14 cellular contexts compared by ENCODE assay signal in genomic region chr10:58164517-58164916, GRCh38.
A peak's percentile ranks its signal among the peaks of the same experiment; 100 is the strongest.
DNase-seq lines count a peak whose midpoint lies in the region; ATAC-seq, FAIRE-seq and TF ChIP-seq lines count a peak whose summit lies in the region.
"Had no signal": no experiment of that assay in that cellular context is flagged by ENCODE, and none has a peak within 500 bp of the region (broad histone marks: within the 10 kb centered on the region; RNA-seq: fewer than 3 reads in every experiment).

No MANE protein-coding gene starts in this region.

- H4K91ac ChIP-seq in IMR-90 (ENCODE audit: insufficient read depth, low read depth, low read length): no peak overlapping the region

- dilution Hi-C loops in IMR-90 (cut with HindIII; ENCODE audit: low sequenced_read_pairs, unreplicated experiment): no loop called here

- CTCF ChIA-PET in IMR-90 (lab: Yijun Ruan, JAX) (no interaction called here), K562 (lab: Yijun Ruan, JAX; ENCODE audit: low intra/inter-chr PET ratio) (no interaction called here)

- no peak overlapping the region for H2BK15ac ChIP-seq in IMR-90 (ENCODE audit: low read depth, low read length)

- H3K4me3 ChIP-seq in GM23338 (no peak overlapping the region), IMR-90 (ENCODE audit: insufficient read depth, low read depth, low read length) (no peak overlapping the region), K562 (no peak overlapping the region)
- H3K4me3 ChIP-seq: BLaER1 had no signal

- no peaks in the 10 kb centered on the region for H3K79me1 ChIP-seq in IMR-90 (ENCODE audit: low read depth in 1 of 2, low read length in 2 of 2)

- peaks cover 2% of the 10 kb centered on the region for H3K27me3 Mint-ChIP-seq in GM23338 (ENCODE audit: insufficient read depth, low read depth, poor library complexity)

- no peak overlapping the region for H2BK20ac ChIP-seq in IMR-90 (ENCODE audit: low read depth, low read length)

- in situ Hi-C loops in IMR-90 (cut with MboI; ENCODE audit: low sequenced_read_pairs) (no loop called here), K562 (cut with MboI) (loop anchor here (25.0 kb wide), 1 partner anchor 827 kb away; no protein-coding TSS in a partner anchor)

- no peak overlapping the region for H4K5ac ChIP-seq in IMR-90 (ENCODE audit: low read depth, low read length)

- DNase-seq in GM23338 (ENCODE audit: low spot score) (no peak), IMR-90 (no peak), K562 (ENCODE audit: extremely low read depth in 1 of 4, low spot score in 3 of 4) (no peak), AG20443 (ENCODE audit: low spot score) (no peak)
- DNase-seq in effector CD4-positive, alpha-beta T cell: no peak
- no peak for DNase-seq in activated CD4-positive, alpha-beta T cell treated with anti-CD3 and anti-CD28 coated beads for 48 hours
- DNase-seq: AML-193; CD8-positive, alpha-beta memory T cell; DMS53; GF-D8; H9 had no signal

- no peaks in the 10 kb centered on the region for H3K9me2 ChIP-seq in GM23338 (ENCODE audit: insufficient read depth)

- no peak overlapping the region for H2BK5ac ChIP-seq in IMR-90 (ENCODE audit: low read depth, low read length, poor library complexity, severe bottlenecking)

- H3K4me3 Mint-ChIP-seq in GM23338: no peak overlapping the region
- H3K4me3 Mint-ChIP-seq: CD8-positive, alpha-beta memory T cell; H9; IgD-negative memory B cell had no signal

- TF ChIP-seq POLR2A in IMR-90 (IDR thresholded peaks at IDR 0.05; ENCODE audit: low read depth, low read length) (no peak), K562 (conservative IDR thresholded peaks at IDR 0.05) (no peak)

- intact Hi-C loops in IMR-90 (cut with micrococcal nuclease): no loop called here
- intact Hi-C loops in K562 (cut with micrococcal nuclease): no loop called here

- H3K9me3 Mint-ChIP-seq in GM23338: 0 out of 3 replicates have a peak, but pooled peaks cover 3% of the 10 kb centered on the region

- BruUV-seq in IMR-90 (replicated peaks; lab: Mats Ljungman, UMichigan): no TSS peak
- no TSS peak for BruUV-seq in K562 (replicated peaks; lab: Mats Ljungman, UMichigan)

- no peak overlapping the region for H3K4ac ChIP-seq in IMR-90 (ENCODE audit: low read depth, low read length)

- H4K8ac ChIP-seq in IMR-90 (ENCODE audit: low read depth in 2 of 2, low read length in 2 of 2): no peak overlapping the region

- H3K27ac ChIP-seq in GM23338 (ENCODE audit: low read depth) (no peak overlapping the region), IMR-90 (ENCODE audit: insufficient read depth, low read length) (no peak overlapping the region), K562 (ENCODE audit: extremely low read depth, low read depth, low read length) (no peak overlapping the region)
- H3K27ac ChIP-seq: BLaER1, KMS-11 had no signal

- H3K4me2 ChIP-seq in GM23338 (no peak overlapping the region), IMR-90 (ENCODE audit: low read depth, low read length) (no peak overlapping the region), K562 (ENCODE audit: insufficient read depth, low read length) (no peak overlapping the region)
- H3K4me2 ChIP-seq: BLaER1, KMS-11 had no signal

- H3K56ac ChIP-seq in IMR-90 (ENCODE audit: extremely low read depth, insufficient read depth, low read length): no peak overlapping the region

- no peak for TF ChIP-seq EP300 in K562 (IDR thresholded peaks at IDR 0.05; ENCODE audit: low read length)

- H3K23ac ChIP-seq in IMR-90 (ENCODE audit: low read depth, low read length): no peak overlapping the region

- H3K4me1 ChIP-seq in GM23338 (ENCODE audit: insufficient read depth) (no peaks in the 10 kb centered on the region), IMR-90 (ENCODE audit: control insufficient read depth, insufficient read depth, low read length) (no peaks in the 10 kb centered on the region), K562 (replicated peaks in 1 of 2; ENCODE audit: control insufficient read depth in 2 of 2, insufficient read depth in 2 of 2, low read length in 2 of 2) (no peaks in the 10 kb centered on the region; a peak in 1 of 5 replicates)
- H3K4me1 ChIP-seq: BLaER1 had no signal

- no peak overlapping the region for H2BK120ac ChIP-seq in IMR-90 (ENCODE audit: low read depth, low read length)

- POLR2A ChIA-PET in IMR-90 (lab: Charles Lee; ENCODE audit: unreplicated experiment) (no interaction called here), K562 (lab: Yijun Ruan, JAX) (interaction anchor here (0.6 to 0.8 kb wide), 2 partner anchors 102 to 229 kb away, joined by 3 read pairs; no protein-coding TSS in a partner anchor)

- peaks cover 7% of the 10 kb centered on the region; the same call in 2 of the 3 replicates for H3K4me1 Mint-ChIP-seq in GM23338
- H3K4me1 Mint-ChIP-seq: CD8-positive, alpha-beta memory T cell; H9; IgD-negative memory B cell had no signal

- H2AK9ac ChIP-seq in IMR-90 (replicated peaks; ENCODE audit: low read depth, low read length, poor library complexity): no peak overlapping the region

- no peak overlapping the region for H3K18ac ChIP-seq in IMR-90 (ENCODE audit: low read depth, low read length)

- TF ChIP-seq CTCF in GM23338 (conservative IDR thresholded peaks at IDR 0.05; ENCODE audit: low read depth in 2 of 2) (no peak), IMR-90 (conservative IDR thresholded peaks at IDR 0.05; ENCODE audit: low read depth, low read length) (no peak), K562 (IDR thresholded peaks at IDR 0.05 in 2 of 3, conservative IDR thresholded peaks at IDR 0.05 in 1 of 3; ENCODE audit: insufficient read depth in 2 of 3, low read depth in 1 of 3, low read length in 3 of 3) (no peak)

- H3K9ac ChIP-seq in IMR-90 (ENCODE audit: low read depth, low read length): no peak overlapping the region
- no peak overlapping the region for H3K9ac ChIP-seq in K562 (ENCODE audit: insufficient read depth in 1 of 2, low read depth in 2 of 2, low read length in 2 of 2)
- H3K9ac ChIP-seq: BLaER1, KMS-11 had no signal

- no peaks in the 10 kb centered on the region for H3K27me3 ChIP-seq in GM23338 (ENCODE audit: insufficient read depth)
- peaks cover 14% of the 10 kb centered on the region for H3K27me3 ChIP-seq in IMR-90 (ENCODE audit: control insufficient read depth, insufficient read depth, low read length)
- no peaks in the 10 kb centered on the region for H3K27me3 ChIP-seq in K562 (ENCODE audit: control insufficient read depth in 2 of 2, insufficient read depth in 2 of 2, low read length in 2 of 2)
- H3K27me3 ChIP-seq: BLaER1 had no signal

- H3K9me3 ChIP-seq in IMR-90 (ENCODE audit: control insufficient read depth, insufficient read depth, low read length) (no peaks in the 10 kb centered on the region), K562 (replicated peaks; ENCODE audit: control insufficient read depth, insufficient read depth, low read depth, low read length) (no peaks in the 10 kb centered on the region)
- H3K9me3 ChIP-seq: BLaER1 had no signal

- no peaks in the 10 kb centered on the region for H3K36me3 Mint-ChIP-seq in GM23338 (ENCODE audit: low read depth)
- H3K36me3 Mint-ChIP-seq: CD8-positive, alpha-beta memory T cell had no signal

- no peak for FAIRE-seq in K562 (lab: Jason Lieb, UNC)

- H2AFZ ChIP-seq in GM23338 (no peak overlapping the region), IMR-90 (replicated peaks; ENCODE audit: low read length, poor library complexity) (no peak overlapping the region), K562 (ENCODE audit: low read depth, low read length) (no peak overlapping the region; the same call in 1 of the 2 replicates)

- H4K20me1 ChIP-seq in GM23338 (replicated peaks; ENCODE audit: insufficient read depth) (no peaks in the 10 kb centered on the region), IMR-90 (ENCODE audit: insufficient read depth, low read length) (no peaks in the 10 kb centered on the region), K562 (replicated peaks; ENCODE audit: control insufficient read depth, insufficient read depth, low read length) (no peaks in the 10 kb centered on the region)
- H4K20me1 ChIP-seq: BLaER1 had no signal

- TF ChIP-seq RAD21 in IMR-90 (IDR thresholded peaks at IDR 0.05; ENCODE audit: low read length): no peak
- TF ChIP-seq RAD21 in K562 (CRISPR knock-in tag; conservative IDR thresholded peaks at IDR 0.05 in 1 of 2, IDR thresholded peaks at IDR 0.05 in 1 of 2): no peak

- H3K14ac ChIP-seq in IMR-90 (replicated peaks; ENCODE audit: low read depth, low read length): no peak overlapping the region

- H3K79me2 ChIP-seq in GM23338 (replicated peaks; ENCODE audit: insufficient read depth): no peaks in the 10 kb centered on the region
- H3K79me2 ChIP-seq in K562 (ENCODE audit: control insufficient read depth, insufficient read depth, low read length): no peaks in the 10 kb centered on the region

- no CpG with 5 or more reads among the region's 4 CpGs for WGBS in IMR-90 (ENCODE audit: extremely low coverage in 2 of 2, insufficient read length in 1 of 2), 2 experiments
- WGBS in K562 (ENCODE audit: insufficient coverage, low coverage, missing lambda C conversion rate): 7% methylated on average over 4 of the region's 4 CpGs

- peak overlapping the region; percentile 84; the same call in 1 of the 2 replicates for H3K27ac Mint-ChIP-seq in GM23338
- H3K27ac Mint-ChIP-seq: CD8-positive, alpha-beta memory T cell; IgD-negative memory B cell had no signal

- no peaks in the 10 kb centered on the region for H3K36me3 ChIP-seq in GM23338 (ENCODE audit: insufficient read depth)
- H3K36me3 ChIP-seq in IMR-90 (ENCODE audit: control insufficient read depth, insufficient read depth, low read length): no peaks in the 10 kb centered on the region
- no peaks in the 10 kb centered on the region for H3K36me3 ChIP-seq in K562 (ENCODE audit: control insufficient read depth, insufficient read depth, low read length)
- H3K36me3 ChIP-seq: BLaER1 had no signal

- H2AK5ac ChIP-seq in IMR-90 (ENCODE audit: low read depth, low read length): no peak overlapping the region

- H3K9me1 ChIP-seq in IMR-90 (ENCODE audit: insufficient read depth, low read length) (no peaks in the 10 kb centered on the region), K562 (ENCODE audit: control insufficient read depth, insufficient read depth, low read length) (no peaks in the 10 kb centered on the region)

- no peaks in the 10 kb centered on the region for H3F3A ChIP-seq in GM23338 (replicated peaks; ENCODE audit: low read depth)

- ATAC-seq in GM23338 (no peak), IMR-90 (ENCODE audit: low read depth) (no peak), K562 (peak; percentile 57)

TF ChIP-seq in GM23338, 12 proteins besides CTCF, POLR2A, EP300 and RAD21 (continues in another document):
- no peak for TF ChIP-seq ZNF331 (CRISPR knock-in tag; IDR thresholded peaks at IDR 0.05; ENCODE audit: low read depth)

TF ChIP-seq in IMR-90, 13 proteins besides CTCF, POLR2A, EP300 and RAD21:
- TF ChIP-seq NFE2L2 (IDR thresholded peaks at IDR 0.05; ENCODE audit: low read depth, low read length) (0 out of 2 replicates have a peak, but pooled peaks have one; percentile 19), SMC3 (IDR thresholded peaks at IDR 0.05; ENCODE audit: low read depth, low read length) (no peak)
